Comparison of ENCODE assay signal across 2 cellular contexts in the genomic region with DNA sequence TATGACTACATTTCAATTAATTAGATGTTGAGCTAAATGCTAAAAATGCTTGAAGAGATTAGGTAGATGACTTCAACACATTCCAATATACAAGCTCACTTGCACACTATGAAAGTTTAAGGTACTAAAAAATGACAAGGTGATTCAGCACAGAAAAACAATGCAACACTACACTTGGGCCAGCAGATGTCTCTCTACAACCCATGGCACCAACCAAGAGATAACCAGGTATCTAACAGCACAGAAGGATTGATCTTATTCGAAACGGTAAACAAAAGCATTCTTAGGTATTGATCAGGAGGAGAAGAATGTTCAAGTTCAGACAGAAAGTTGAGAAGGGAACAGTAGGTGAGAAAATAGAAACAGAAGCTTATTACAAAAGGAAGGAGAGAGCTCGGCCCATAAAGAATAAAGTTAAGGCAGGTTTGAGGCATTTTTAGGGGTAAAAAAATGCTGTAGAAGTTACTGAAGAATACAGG.
TF ChIP-seq lines count a peak whose summit lies in the region.

No MANE protein-coding gene starts in this region.

TF ChIP-seq in HCT116, 20 proteins besides CTCF, POLR2A, EP300 and RAD21 (continued from another document):
- TF ChIP-seq SRF (IDR thresholded peaks at IDR 0.05; ENCODE audit: low read depth) = peak; percentile 17; the same call in 1 of the 2 replicates
- TF ChIP-seq CBX3 (IDR thresholded peaks at IDR 0.05; ENCODE audit: low read depth) = peak; percentile 83
- TF ChIP-seq, protein P1, sequence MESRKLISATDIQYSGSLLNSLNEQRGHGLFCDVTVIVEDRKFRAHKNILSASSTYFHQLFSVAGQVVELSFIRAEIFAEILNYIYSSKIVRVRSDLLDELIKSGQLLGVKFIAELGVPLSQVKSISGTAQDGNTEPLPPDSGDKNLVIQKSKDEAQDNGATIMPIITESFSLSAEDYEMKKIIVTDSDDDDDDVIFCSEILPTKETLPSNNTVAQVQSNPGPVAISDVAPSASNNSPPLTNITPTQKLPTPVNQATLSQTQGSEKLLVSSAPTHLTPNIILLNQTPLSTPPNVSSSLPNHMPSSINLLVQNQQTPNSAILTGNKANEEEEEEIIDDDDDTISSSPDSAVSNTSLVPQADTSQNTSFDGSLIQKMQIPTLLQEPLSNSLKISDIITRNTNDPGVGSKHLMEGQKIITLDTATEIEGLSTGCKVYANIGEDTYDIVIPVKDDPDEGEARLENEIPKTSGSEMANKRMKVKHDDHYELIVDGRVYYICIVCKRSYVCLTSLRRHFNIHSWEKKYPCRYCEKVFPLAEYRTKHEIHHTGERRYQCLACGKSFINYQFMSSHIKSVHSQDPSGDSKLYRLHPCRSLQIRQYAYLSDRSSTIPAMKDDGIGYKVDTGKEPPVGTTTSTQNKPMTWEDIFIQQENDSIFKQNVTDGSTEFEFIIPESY (IDR thresholded peaks at IDR 0.05; ENCODE audit: extremely low read depth, insufficient replicate concordance, low read length) = no peak
- TF ChIP-seq YY1 (IDR thresholded peaks at IDR 0.05; ENCODE audit: extremely low read depth, insufficient replicate concordance, low read depth, low read length) = no peak
- TF ChIP-seq, protein P2, sequence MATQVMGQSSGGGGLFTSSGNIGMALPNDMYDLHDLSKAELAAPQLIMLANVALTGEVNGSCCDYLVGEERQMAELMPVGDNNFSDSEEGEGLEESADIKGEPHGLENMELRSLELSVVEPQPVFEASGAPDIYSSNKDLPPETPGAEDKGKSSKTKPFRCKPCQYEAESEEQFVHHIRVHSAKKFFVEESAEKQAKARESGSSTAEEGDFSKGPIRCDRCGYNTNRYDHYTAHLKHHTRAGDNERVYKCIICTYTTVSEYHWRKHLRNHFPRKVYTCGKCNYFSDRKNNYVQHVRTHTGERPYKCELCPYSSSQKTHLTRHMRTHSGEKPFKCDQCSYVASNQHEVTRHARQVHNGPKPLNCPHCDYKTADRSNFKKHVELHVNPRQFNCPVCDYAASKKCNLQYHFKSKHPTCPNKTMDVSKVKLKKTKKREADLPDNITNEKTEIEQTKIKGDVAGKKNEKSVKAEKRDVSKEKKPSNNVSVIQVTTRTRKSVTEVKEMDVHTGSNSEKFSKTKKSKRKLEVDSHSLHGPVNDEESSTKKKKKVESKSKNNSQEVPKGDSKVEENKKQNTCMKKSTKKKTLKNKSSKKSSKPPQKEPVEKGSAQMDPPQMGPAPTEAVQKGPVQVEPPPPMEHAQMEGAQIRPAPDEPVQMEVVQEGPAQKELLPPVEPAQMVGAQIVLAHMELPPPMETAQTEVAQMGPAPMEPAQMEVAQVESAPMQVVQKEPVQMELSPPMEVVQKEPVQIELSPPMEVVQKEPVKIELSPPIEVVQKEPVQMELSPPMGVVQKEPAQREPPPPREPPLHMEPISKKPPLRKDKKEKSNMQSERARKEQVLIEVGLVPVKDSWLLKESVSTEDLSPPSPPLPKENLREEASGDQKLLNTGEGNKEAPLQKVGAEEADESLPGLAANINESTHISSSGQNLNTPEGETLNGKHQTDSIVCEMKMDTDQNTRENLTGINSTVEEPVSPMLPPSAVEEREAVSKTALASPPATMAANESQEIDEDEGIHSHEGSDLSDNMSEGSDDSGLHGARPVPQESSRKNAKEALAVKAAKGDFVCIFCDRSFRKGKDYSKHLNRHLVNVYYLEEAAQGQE (IDR thresholded peaks at IDR 0.05; ENCODE audit: low read depth) = no peak
- TF ChIP-seq ZNF274 (IDR thresholded peaks at IDR 0.05; ENCODE audit: low read depth, low read length) = no peak
- TF ChIP-seq POLR2AphosphoS5 (IDR thresholded peaks at IDR 0.05; ENCODE audit: low read depth, low read length) = 0 out of 2 replicates have a peak, but pooled peaks have one; percentile 21
- peak; percentile 59; the same call in 1 of the 2 replicates for TF ChIP-seq SP1 (IDR thresholded peaks at IDR 0.05; ENCODE audit: low read depth)
- TF ChIP-seq EZH2 (IDR thresholded peaks at IDR 0.05) = no peak
- 0 out of 2 replicates have a peak, but pooled peaks have one; percentile 3 for TF ChIP-seq JUND (IDR thresholded peaks at IDR 0.05)
- TF ChIP-seq FOSL1 (IDR thresholded peaks at IDR 0.05; ENCODE audit: low read depth) = 0 out of 2 replicates have a peak, but pooled peaks have one; percentile 16
- TF ChIP-seq, protein P3, sequence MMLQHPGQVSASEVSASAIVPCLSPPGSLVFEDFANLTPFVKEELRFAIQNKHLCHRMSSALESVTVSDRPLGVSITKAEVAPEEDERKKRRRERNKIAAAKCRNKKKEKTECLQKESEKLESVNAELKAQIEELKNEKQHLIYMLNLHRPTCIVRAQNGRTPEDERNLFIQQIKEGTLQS (IDR thresholded peaks at IDR 0.05) = no peak; the same call in 1 of the 2 replicates
- TF ChIP-seq ZFX (IDR thresholded peaks at IDR 0.05) = no peak

TF ChIP-seq in HepG2, 621 proteins besides CTCF, POLR2A, EP300 and RAD21 (continued from another document):
- TF ChIP-seq, protein P4, sequence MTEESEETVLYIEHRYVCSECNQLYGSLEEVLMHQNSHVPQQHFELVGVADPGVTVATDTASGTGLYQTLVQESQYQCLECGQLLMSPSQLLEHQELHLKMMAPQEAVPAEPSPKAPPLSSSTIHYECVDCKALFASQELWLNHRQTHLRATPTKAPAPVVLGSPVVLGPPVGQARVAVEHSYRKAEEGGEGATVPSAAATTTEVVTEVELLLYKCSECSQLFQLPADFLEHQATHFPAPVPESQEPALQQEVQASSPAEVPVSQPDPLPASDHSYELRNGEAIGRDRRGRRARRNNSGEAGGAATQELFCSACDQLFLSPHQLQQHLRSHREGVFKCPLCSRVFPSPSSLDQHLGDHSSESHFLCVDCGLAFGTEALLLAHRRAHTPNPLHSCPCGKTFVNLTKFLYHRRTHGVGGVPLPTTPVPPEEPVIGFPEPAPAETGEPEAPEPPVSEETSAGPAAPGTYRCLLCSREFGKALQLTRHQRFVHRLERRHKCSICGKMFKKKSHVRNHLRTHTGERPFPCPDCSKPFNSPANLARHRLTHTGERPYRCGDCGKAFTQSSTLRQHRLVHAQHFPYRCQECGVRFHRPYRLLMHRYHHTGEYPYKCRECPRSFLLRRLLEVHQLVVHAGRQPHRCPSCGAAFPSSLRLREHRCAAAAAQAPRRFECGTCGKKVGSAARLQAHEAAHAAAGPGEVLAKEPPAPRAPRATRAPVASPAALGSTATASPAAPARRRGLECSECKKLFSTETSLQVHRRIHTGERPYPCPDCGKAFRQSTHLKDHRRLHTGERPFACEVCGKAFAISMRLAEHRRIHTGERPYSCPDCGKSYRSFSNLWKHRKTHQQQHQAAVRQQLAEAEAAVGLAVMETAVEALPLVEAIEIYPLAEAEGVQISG (CRISPR knock-in tag; IDR thresholded peaks at IDR 0.05) = no peak
- TF ChIP-seq PAX8 (CRISPR knock-in tag; IDR thresholded peaks at IDR 0.05; ENCODE audit: borderline replicate concordance) (no peak), SAP130 (CRISPR knock-in tag; IDR thresholded peaks at IDR 0.05; ENCODE audit: low read depth) (peak; percentile 27; the same call in 1 of the 2 replicates), MIXL1 (CRISPR knock-in tag; IDR thresholded peaks at IDR 0.05) (no peak), STAG1 (CRISPR knock-in tag; IDR thresholded peaks at IDR 0.05) (peak; percentile 70), HOXA5 (CRISPR knock-in tag; IDR thresholded peaks at IDR 0.05) (no peak), XRCC5 (optimal IDR thresholded peaks at IDR 0.05; ENCODE audit: low read length) (peak; percentile 31), CEBPG (CRISPR knock-in tag; IDR thresholded peaks at IDR 0.05) (peak; percentile 28; the same call in 1 of the 2 replicates), SMYD3 (CRISPR knock-in tag; IDR thresholded peaks at IDR 0.05) (no peak)
- TF ChIP-seq, protein P5, sequence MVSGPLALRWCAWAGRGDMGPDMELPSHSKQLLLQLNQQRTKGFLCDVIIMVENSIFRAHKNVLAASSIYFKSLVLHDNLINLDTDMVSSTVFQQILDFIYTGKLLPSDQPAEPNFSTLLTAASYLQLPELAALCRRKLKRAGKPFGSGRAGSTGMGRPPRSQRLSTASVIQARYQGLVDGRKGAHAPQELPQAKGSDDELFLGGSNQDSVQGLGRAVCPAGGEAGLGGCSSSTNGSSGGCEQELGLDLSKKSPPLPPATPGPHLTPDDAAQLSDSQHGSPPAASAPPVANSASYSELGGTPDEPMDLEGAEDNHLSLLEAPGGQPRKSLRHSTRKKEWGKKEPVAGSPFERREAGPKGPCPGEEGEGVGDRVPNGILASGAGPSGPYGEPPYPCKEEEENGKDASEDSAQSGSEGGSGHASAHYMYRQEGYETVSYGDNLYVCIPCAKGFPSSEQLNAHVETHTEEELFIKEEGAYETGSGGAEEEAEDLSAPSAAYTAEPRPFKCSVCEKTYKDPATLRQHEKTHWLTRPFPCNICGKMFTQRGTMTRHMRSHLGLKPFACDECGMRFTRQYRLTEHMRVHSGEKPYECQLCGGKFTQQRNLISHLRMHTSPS (CRISPR knock-in tag; IDR thresholded peaks at IDR 0.05; ENCODE audit: low read depth) = no peak
- TF ChIP-seq, protein P6, sequence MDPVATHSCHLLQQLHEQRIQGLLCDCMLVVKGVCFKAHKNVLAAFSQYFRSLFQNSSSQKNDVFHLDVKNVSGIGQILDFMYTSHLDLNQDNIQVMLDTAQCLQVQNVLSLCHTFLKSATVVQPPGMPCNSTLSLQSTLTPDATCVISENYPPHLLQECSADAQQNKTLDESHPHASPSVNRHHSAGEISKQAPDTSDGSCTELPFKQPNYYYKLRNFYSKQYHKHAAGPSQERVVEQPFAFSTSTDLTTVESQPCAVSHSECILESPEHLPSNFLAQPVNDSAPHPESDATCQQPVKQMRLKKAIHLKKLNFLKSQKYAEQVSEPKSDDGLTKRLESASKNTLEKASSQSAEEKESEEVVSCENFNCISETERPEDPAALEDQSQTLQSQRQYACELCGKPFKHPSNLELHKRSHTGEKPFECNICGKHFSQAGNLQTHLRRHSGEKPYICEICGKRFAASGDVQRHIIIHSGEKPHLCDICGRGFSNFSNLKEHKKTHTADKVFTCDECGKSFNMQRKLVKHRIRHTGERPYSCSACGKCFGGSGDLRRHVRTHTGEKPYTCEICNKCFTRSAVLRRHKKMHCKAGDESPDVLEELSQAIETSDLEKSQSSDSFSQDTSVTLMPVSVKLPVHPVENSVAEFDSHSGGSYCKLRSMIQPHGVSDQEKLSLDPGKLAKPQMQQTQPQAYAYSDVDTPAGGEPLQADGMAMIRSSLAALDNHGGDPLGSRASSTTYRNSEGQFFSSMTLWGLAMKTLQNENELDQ (CRISPR knock-in tag; IDR thresholded peaks at IDR 0.05; ENCODE audit: borderline replicate concordance) = no peak
